Comparison of ENCODE assay signal across 8 cellular contexts in genomic region chr14:68397827-68398226, GRCh38.
DNase-seq lines count a peak whose midpoint lies in the region; TF ChIP-seq lines count a peak whose summit lies in the region.
"Had no signal": no experiment of that assay in that cellular context is flagged by ENCODE, and none has a peak within 500 bp of the region (broad histone marks: within the 10 kb centered on the region; RNA-seq: fewer than 3 reads in every experiment).

No MANE protein-coding gene starts in this region.

- no peaks in the 10 kb centered on the region for H3K36me3 Mint-ChIP-seq in type B pancreatic cell

- dilution Hi-C loops in mammary epithelial cell (cut with HindIII; ENCODE audit: low sequenced_read_pairs): no loop called here

- H3K4me1 ChIP-seq in mammary epithelial cell (ENCODE audit: insufficient read depth, low read length): peaks cover 51% of the 10 kb centered on the region
- H3K4me1 ChIP-seq in mesodermal cell (ENCODE audit: control insufficient read depth, insufficient read depth, low read length, poor library complexity, severe bottlenecking): peaks cover 39% of the 10 kb centered on the region

- WGBS in mammary epithelial cell (ENCODE audit: low coverage, missing lambda C conversion rate): 0% methylated on average over 4 of the region's 4 CpGs
- 54 to 74% methylated on average over 2 of the region's 4 CpGs for WGBS in mesodermal cell (ENCODE audit: insufficient coverage in 2 of 2), 2 experiments

- peaks cover 72% of the 10 kb centered on the region for H3K4me1 Mint-ChIP-seq in type B pancreatic cell (ENCODE audit: unreplicated experiment)

- peak overlapping the region; percentile 20 for H3K4me2 ChIP-seq in mammary epithelial cell (ENCODE audit: insufficient read depth, low read depth, low read length)

- H3K27me3 Mint-ChIP-seq in type B pancreatic cell: no peaks in the 10 kb centered on the region

- H3K9me3 Mint-ChIP-seq in type B pancreatic cell: no peaks in the 10 kb centered on the region

- H3K79me2 ChIP-seq in mammary epithelial cell (ENCODE audit: insufficient read depth, low read length): no peaks in the 10 kb centered on the region

- H3K27me3 ChIP-seq in HL-60 (ENCODE audit: insufficient read depth, poor library complexity, severe bottlenecking) (no peaks in the 10 kb centered on the region), mammary epithelial cell (ENCODE audit: insufficient read depth, low read length) (no peaks in the 10 kb centered on the region)

- H3K9me3 ChIP-seq in mammary epithelial cell (replicated peaks; ENCODE audit: insufficient read depth, low read length) (no peaks in the 10 kb centered on the region), mesodermal cell (ENCODE audit: control insufficient read depth, low read length) (no peaks in the 10 kb centered on the region)

- no peak overlapping the region for H3K9ac ChIP-seq in mammary epithelial cell (ENCODE audit: insufficient read depth, low read length)

- CTCF ChIA-PET in mammary epithelial cell (lab: Charles Lee; ENCODE audit: low non-redundant PET): no interaction called here

- intact Hi-C loops in mammary epithelial cell (cut with micrococcal nuclease): no loop called here

- TF ChIP-seq CTCF in HL-60 (IDR thresholded peaks at IDR 0.05; ENCODE audit: insufficient read depth, low read length) (no peak), mammary epithelial cell (conservative IDR thresholded peaks at IDR 0.05 in 1 of 2, IDR thresholded peaks at IDR 0.05 in 1 of 2; ENCODE audit: extremely low read depth in 1 of 2, insufficient read depth in 1 of 2, low read depth in 1 of 2, low read length in 2 of 2) (no peak), type B pancreatic cell (conservative IDR thresholded peaks at IDR 0.05) (no peak)

- H3K4me3 ChIP-seq in HL-60 (replicated peaks; ENCODE audit: insufficient read depth, low read length) (no peak overlapping the region), mammary epithelial cell (replicated peaks in 1 of 3; ENCODE audit: insufficient read depth in 1 of 3, low read depth in 2 of 3, low read length in 3 of 3) (no peak overlapping the region), mesodermal cell (ENCODE audit: extremely low read depth, insufficient read depth, low read length, poor library complexity, severe bottlenecking) (no peak overlapping the region)

- peak overlapping the region; percentile 79 for H2AFZ ChIP-seq in mammary epithelial cell (ENCODE audit: low read depth, low read length)

- no peaks in the 10 kb centered on the region for H4K20me1 ChIP-seq in mammary epithelial cell (ENCODE audit: insufficient read depth, low read length)

- peak overlapping the region; percentile 58 for H3K4me3 Mint-ChIP-seq in type B pancreatic cell

- in situ Hi-C loops in mammary epithelial cell (cut with MboI; ENCODE audit: low sequenced_read_pairs in 2 of 2): no loop called here

- H3K36me3 ChIP-seq in mammary epithelial cell (ENCODE audit: insufficient read depth, low read length): no peaks in the 10 kb centered on the region
- no peaks in the 10 kb centered on the region for H3K36me3 ChIP-seq in mesodermal cell (ENCODE audit: control insufficient read depth, insufficient read depth, low read length)

- DNase-seq in HL-60 (ENCODE audit: low read depth in 1 of 2, low spot score in 1 of 2) (no peak), mammary epithelial cell (no peak), type B pancreatic cell (ENCODE audit: extremely low spot score, unreplicated experiment) (no peak), retina (no peak), GDM1 (lab: John Stamatoyannopoulos, UW) (no peak), NCI-H128 (lab: John Stamatoyannopoulos, UW; ENCODE audit: unreplicated experiment) (no peak)
- DNase-seq: activated effector memory CD4-positive, alpha-beta T cell treated with anti-CD3 and anti-CD28 coated beads, Interleukin-2, amount 50 U/mL, for 16 hours had no signal

- peak overlapping the region; percentile 75 for H3K27ac Mint-ChIP-seq in type B pancreatic cell

- BruUV-seq in mammary epithelial cell (replicated peaks; lab: Mats Ljungman, UMichigan): no TSS peak

- H3K27ac ChIP-seq in HL-60 (replicated peaks) (peak overlapping the region; percentile 76), mammary epithelial cell (ENCODE audit: insufficient read depth, low read depth, low read length) (no peak overlapping the region), mesodermal cell (ENCODE audit: low read depth, low read length, severe bottlenecking) (peak overlapping the region; percentile 74)
